In genomic region chr17:19399750-19400450, GRCh38 we compare ENCODE assay signal across 25 cellular contexts. TPM values are rescaled to one million over a fixed set of nuclear protein-coding genes. Genes with fewer than 3 reads are reported as not detected.
"Had no signal": no experiment of that assay in that cellular context is flagged by ENCODE, and none has a peak within 500 bp of the region (broad histone marks: within the 10 kb centered on the region; RNA-seq: fewer than 3 reads in every experiment).

No MANE protein-coding gene starts in this region.

- H3K4me3 ChIP-seq: colonic mucosa, prostate gland, thyroid gland, uterus had no signal

- H3K27ac ChIP-seq: epithelial cell of prostate, prostate gland, WERI-Rb-1 had no signal

- H3K27me3 ChIP-seq: colonic mucosa, thyroid gland, uterus had no signal

- H3K36me3 ChIP-seq: colonic mucosa, prostate gland, thyroid gland, uterus, WERI-Rb-1 had no signal

- ATAC-seq: activated CD8-positive, alpha-beta memory T cell treated with anti-CD3 and anti-CD28 coated beads, Interleukin-2, amount 10 ng/mL, durations not matched to agents 7 days and 5 days; activated CD8-positive, alpha-beta T cell treated with anti-CD3 and anti-CD28 coated beads for 36 hours; activated naive CD4-positive, alpha-beta T cell treated with anti-CD3 and anti-CD28 coated beads, Interleukin-2, amount 50 U/mL, for 72 hours; left ventricle myocardium superior; naive thymus-derived CD8-positive, alpha-beta T cell; stimulated activated naive CD8-positive, alpha-beta T cell treated with anti-CD3 and anti-CD28 coated beads, Interleukin-15, Interleukin-2, amounts not matched to agents 100 U/mL and 50 U/mL, for 24 hours had no signal

- H3K4me1 Mint-ChIP-seq: activated CD4-positive, alpha-beta T cell treated with anti-CD3 and anti-CD28 coated beads, Interleukin-2, amount 10 ng/mL, durations not matched to agents 7 days and 5 days; activated CD8-positive, alpha-beta memory T cell treated with anti-CD3 and anti-CD28 coated beads, Interleukin-2, amount 10 ng/mL, durations not matched to agents 7 days and 5 days; memory B cell had no signal

- H3K9me3 ChIP-seq: colonic mucosa, prostate gland, thyroid gland, uterus had no signal

- H3K36me3 Mint-ChIP-seq: activated CD8-positive, alpha-beta memory T cell treated with anti-CD3 and anti-CD28 coated beads, Interleukin-2, amount 10 ng/mL, durations not matched to agents 7 days and 5 days; activated naive CD4-positive, alpha-beta T cell treated with anti-CD3 and anti-CD28 coated beads, Interleukin-2, amount 50 U/mL, for 72 hours; memory B cell had no signal

- H3K9me3 Mint-ChIP-seq: activated CD4-positive, alpha-beta T cell treated with anti-CD3 and anti-CD28 coated beads, Interleukin-2, amount 10 ng/mL, durations not matched to agents 7 days and 5 days; activated CD8-positive, alpha-beta T cell treated with anti-CD3 and anti-CD28 coated beads for 36 hours; activated naive CD4-positive, alpha-beta T cell treated with anti-CD3 and anti-CD28 coated beads, Interleukin-2, amount 50 U/mL, for 72 hours had no signal

- DNase-seq: activated CD4-positive, alpha-beta T cell treated with anti-CD3 and anti-CD28 coated beads, Interleukin-2, amount 10 ng/mL, durations not matched to agents 7 days and 5 days; activated CD4-positive, CD25-positive, alpha-beta regulatory T cell treated with anti-CD3 and anti-CD28 coated beads, Interleukin-2, amount 50 U/mL, for 72 hours; activated CD8-positive, alpha-beta memory T cell treated with anti-CD3 and anti-CD28 coated beads, Interleukin-2, amount 10 ng/mL, durations not matched to agents 7 days and 5 days; activated CD8-positive, alpha-beta T cell treated with anti-CD3 and anti-CD28 coated beads for 36 hours; activated T-cell treated with anti-CD3 and anti-CD28 coated beads for 4 hours; central memory CD4-positive, alpha-beta T cell; colonic mucosa; endodermal cell; kidney glomerular epithelial cell; left ventricle myocardium superior; naive thymus-derived CD8-positive, alpha-beta T cell; stimulated activated CD4-positive, alpha-beta T cell treated with anti-CD3 and anti-CD28 coated beads, Interleukin-12 subunit alpha, Interleukin-12 subunit beta, amount 100 ng/mL, for 4 hours; stimulated activated CD4-positive, alpha-beta T cell treated with anti-CD3 and anti-CD28 coated beads, Interleukin-4, amount 100 ng/mL, for 4 hours; stimulated activated naive CD8-positive, alpha-beta T cell treated with anti-CD3 and anti-CD28 coated beads, Interleukin-15, Interleukin-2, amounts not matched to agents 100 U/mL and 50 U/mL, for 24 hours; substantia nigra; T-helper 1 cell; thyroid gland; uterus; WERI-Rb-1 had no signal

- H3K27ac Mint-ChIP-seq: activated CD4-positive, alpha-beta T cell treated with anti-CD3 and anti-CD28 coated beads, Interleukin-2, amount 10 ng/mL, durations not matched to agents 7 days and 5 days; activated CD8-positive, alpha-beta memory T cell treated with anti-CD3 and anti-CD28 coated beads, Interleukin-2, amount 10 ng/mL, durations not matched to agents 7 days and 5 days; activated CD8-positive, alpha-beta T cell treated with anti-CD3 and anti-CD28 coated beads for 36 hours; activated naive CD4-positive, alpha-beta T cell treated with anti-CD3 and anti-CD28 coated beads, Interleukin-2, amount 50 U/mL, for 72 hours; brain; endodermal cell; memory B cell; naive thymus-derived CD8-positive, alpha-beta T cell had no signal

- H3K4me3 Mint-ChIP-seq: activated CD4-positive, alpha-beta T cell treated with anti-CD3 and anti-CD28 coated beads, Interleukin-2, amount 10 ng/mL, durations not matched to agents 7 days and 5 days; activated CD8-positive, alpha-beta memory T cell treated with anti-CD3 and anti-CD28 coated beads, Interleukin-2, amount 10 ng/mL, durations not matched to agents 7 days and 5 days; activated CD8-positive, alpha-beta T cell treated with anti-CD3 and anti-CD28 coated beads for 36 hours; brain; endodermal cell; memory B cell; naive thymus-derived CD8-positive, alpha-beta T cell had no signal

- FAIRE-seq: TTC549 had no signal

- H3K27me3 Mint-ChIP-seq: activated CD8-positive, alpha-beta T cell treated with anti-CD3 and anti-CD28 coated beads for 36 hours had no signal

RNA-seq across cellular contexts. Expression of gene MFAP4, which starts 12.9 kb away (rescaled TPM):
- total RNA-seq: activated CD4-positive, alpha-beta T cell treated with anti-CD3 and anti-CD28 coated beads, Interleukin-2, amount 10 ng/mL, durations not matched to agents 7 days and 5 days; activated CD8-positive, alpha-beta memory T cell treated with anti-CD3 and anti-CD28 coated beads, Interleukin-2, amount 10 ng/mL, durations not matched to agents 7 days and 5 days; activated naive CD4-positive, alpha-beta T cell treated with anti-CD3 and anti-CD28 coated beads, Interleukin-2, amount 50 U/mL, for 72 hours; naive thymus-derived CD8-positive, alpha-beta T cell had no signal
